ENCODE assay signal across 8 cellular contexts in the genomic region with DNA sequence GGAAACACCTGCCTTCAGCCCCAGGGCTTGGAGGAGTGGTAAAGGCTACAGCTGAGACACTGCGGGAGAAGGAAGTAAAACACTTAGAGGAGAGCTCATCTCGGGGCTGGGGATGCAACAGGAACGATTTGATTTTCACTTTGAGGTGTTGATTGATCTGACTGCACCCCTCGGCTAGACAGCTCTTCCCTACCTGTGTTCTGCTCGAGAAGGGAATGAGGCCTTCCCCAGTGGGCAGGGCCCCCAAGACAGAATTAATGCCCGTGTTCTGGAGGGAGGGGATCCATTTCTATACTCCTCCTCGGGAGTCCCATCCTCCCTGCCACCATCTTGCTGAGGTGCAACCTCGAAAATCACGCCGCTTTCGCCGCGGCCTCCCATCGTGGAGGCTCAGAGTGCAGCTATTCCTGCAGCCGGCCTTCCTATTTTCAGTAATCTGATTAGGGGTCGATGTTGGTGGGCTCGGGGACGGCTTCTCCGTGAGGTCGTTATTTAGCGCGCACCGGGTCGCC. TPM values are rescaled to one million over a fixed set of nuclear protein-coding genes. Genes with fewer than 3 reads are reported as not detected.
A peak's percentile ranks its signal among the peaks of the same experiment; 100 is the strongest.
DNase-seq lines count a peak whose midpoint lies in the region; ATAC-seq and TF ChIP-seq lines count a peak whose summit lies in the region.

No MANE protein-coding gene starts in this region.

- peak overlapping the region; percentile 45 for H2AFZ ChIP-seq in GM23248

- peak overlapping the region; percentile 98 for H3K9ac ChIP-seq in GM23248

- peaks cover 74% of the 10 kb centered on the region for H3K79me2 ChIP-seq in GM23248 (ENCODE audit: insufficient read depth)

- intact Hi-C loops in psoas muscle (cut with DNase I): loop anchor here (5.0 kb wide), 3 partner anchors 33 to 122 kb away; no protein-coding TSS in a partner anchor

- H3F3A ChIP-seq in GM23248 (ENCODE audit: insufficient read depth): peaks cover 31% of the 10 kb centered on the region

- no peaks in the 10 kb centered on the region for H3K9me2 ChIP-seq in GM23248 (ENCODE audit: insufficient read depth)

- in situ Hi-C loops in GM23248 (cut with MboI): no loop called here

- H3K27me3 ChIP-seq in GM23248 (replicated peaks; ENCODE audit: insufficient read depth) (no peaks in the 10 kb centered on the region), SJSA1 (replicated peaks) (no peaks in the 10 kb centered on the region), psoas muscle (ENCODE audit: insufficient read depth in 3 of 3, low read length in 2 of 3) (peaks cover 0 to 2% (median 0%) of the 10 kb centered on the region in 3 donors)

- H3K4me3 ChIP-seq in GM23248 (peak overlapping the region; percentile 96), SJSA1 (peak overlapping the region; percentile 51), fibroblast of mammary gland (ENCODE audit: control insufficient read depth, low read depth, low read length) (peak overlapping the region; percentile 96), psoas muscle (peak overlapping the region; percentile 86)

- H3K4me2 ChIP-seq in GM23248 (ENCODE audit: unreplicated experiment): peak overlapping the region; percentile 85

- H3K27ac ChIP-seq in GM23248 (peak overlapping the region; percentile 87), SJSA1 (peak overlapping the region; percentile 52; the same call in 1 of the 2 replicates), psoas muscle (peak overlapping the region; percentile 80)

- no peaks in the 10 kb centered on the region for H4K20me1 ChIP-seq in GM23248 (ENCODE audit: insufficient read depth)

- TF ChIP-seq CTCF in fibroblast of mammary gland (conservative IDR thresholded peaks at IDR 0.05; ENCODE audit: control insufficient read depth, insufficient read depth, low read depth, low read length): no peak
- no peak for TF ChIP-seq CTCF in psoas muscle (IDR thresholded peaks at IDR 0.05)

- H3K4me1 ChIP-seq in GM23248 (ENCODE audit: insufficient read depth) (peaks cover 26% of the 10 kb centered on the region), SJSA1 (replicated peaks) (peaks cover 52% of the 10 kb centered on the region), psoas muscle (peaks cover 29% of the 10 kb centered on the region)

- WGBS in GM23248 (ENCODE audit: low coverage in 1 of 2, low lambda C conversion rate in 2 of 2, missing lambda C conversion rate in 2 of 2), 2 experiments: 0 to 3% methylated on average over 23 to 24 of the region's 24 CpGs
- WGBS in psoas muscle, 3 donors: 12 to 32% (median 14%) methylated on average over 24 of the region's 24 CpGs

- no peak for ATAC-seq in psoas muscle
- ATAC-seq in HG02973 (IDR thresholded peaks at IDR 0.05; ENCODE audit: unreplicated experiment): no peak

- H3K36me3 ChIP-seq in GM23248 (ENCODE audit: low read depth) (no peaks in the 10 kb centered on the region), SJSA1 (peaks cover 29% of the 10 kb centered on the region), psoas muscle (ENCODE audit: insufficient read depth in 1 of 2, low read depth in 1 of 2) (peaks cover 0 to 2% of the 10 kb centered on the region in 2 donors)

- no peaks in the 10 kb centered on the region for H3K9me3 ChIP-seq in GM23248 (ENCODE audit: low read depth)
- no peaks in the 10 kb centered on the region for H3K9me3 ChIP-seq in SJSA1 (replicated peaks)
- H3K9me3 ChIP-seq in psoas muscle: no peaks in the 10 kb centered on the region

- DNase-seq in GM23248 (peak; percentile 51), SJSA1 (ENCODE audit: low read depth in 1 of 2, low spot score in 2 of 2) (no peak), fibroblast of mammary gland (ENCODE audit: low read depth) (no peak), psoas muscle (no peak), NCI-H345 (lab: John Stamatoyannopoulos, UW) (no peak), retina (no peak), A172 (ENCODE audit: low spot score) (no peak)

RNA-seq across cellular contexts. Expression of gene ATP2B4, which starts 2.4 kb away (rescaled TPM):
- total RNA-seq in GM23248 (2014; rRNA removed; shearing (Covaris generic)): 82.8 and 86.6 TPM in 2 replicates
- polyA plus RNA-seq in GM23248 (2016; fragmentation: Nextera tagmentation; extraction: Ambion mirVana): 49.5 and 49.7 TPM in 2 replicates
- total RNA-seq in SJSA1 (2014; rRNA removed; shearing (Covaris generic)): 67.1 and 80.5 TPM in 2 replicates
- 10 to 100 TPM; 18.6 to 29.6 (median 27.9) TPM for total RNA-seq in psoas muscle
- 10 to 100 TPM; 12.2 to 26.6 (median 15.6) TPM for polyA plus RNA-seq in psoas muscle
- 41.9 and 44.6 TPM in 2 replicates for total RNA-seq in A172 (2014; rRNA removed; shearing (Covaris generic))
